ENCODE assay signal across 32 cellular contexts in the genomic region with DNA sequence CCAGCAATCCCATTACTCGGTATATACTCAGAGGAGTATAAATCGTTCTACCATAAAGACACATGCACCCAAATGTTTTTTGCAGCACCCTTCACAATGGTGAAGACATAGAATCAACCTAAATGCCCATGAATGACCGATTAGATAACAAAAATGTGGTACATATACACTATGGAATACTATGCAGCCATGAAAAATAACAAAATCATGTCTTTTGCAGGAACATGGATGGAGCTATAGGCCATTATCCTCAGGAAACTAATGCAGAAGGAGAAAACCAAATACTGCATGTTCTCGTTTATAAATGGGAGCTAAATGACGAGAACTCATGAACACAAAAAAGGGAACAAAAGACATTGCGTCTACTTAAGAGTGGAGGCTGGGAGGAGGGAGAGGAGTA.
"Had no signal": no experiment of that assay in that cellular context is flagged by ENCODE, and none has a peak within 500 bp of the region (broad histone marks: within the 10 kb centered on the region; RNA-seq: fewer than 3 reads in every experiment).

No MANE protein-coding gene starts in this region.

- H3K36me3 ChIP-seq: adrenal gland, brain microvascular endothelial cell, breast epithelium had no signal

- H3K4me1 ChIP-seq: adrenal gland, body of pancreas, breast epithelium had no signal

- H3K27me3 ChIP-seq: adrenal gland, body of pancreas, brain microvascular endothelial cell, breast epithelium had no signal

- H3K9me3 ChIP-seq: adrenal gland, body of pancreas had no signal

- H3K4me3 ChIP-seq: adrenal gland, body of pancreas, breast epithelium had no signal

- FAIRE-seq: astrocyte, TTC549 had no signal

- DNase-seq: activated CD4-positive, alpha-beta memory T cell treated with anti-CD3 and anti-CD28 coated beads, Interleukin-2, amount 10 ng/mL, durations not matched to agents 7 days and 5 days; activated CD4-positive, alpha-beta T cell treated with anti-CD3 and anti-CD28 coated beads for 1 hour; activated CD4-positive, alpha-beta T cell treated with anti-CD3 and anti-CD28 coated beads for 36 hours; activated CD4-positive, alpha-beta T cell treated with anti-CD3 and anti-CD28 coated beads for 48 hours; activated CD4-positive, alpha-beta T cell treated with anti-CD3 and anti-CD28 coated beads, Interleukin-2, amount 10 ng/mL, durations not matched to agents 7 days and 5 days; activated CD4-positive, alpha-beta T cell treated with anti-CD3 and anti-CD28 coated beads, Interleukin-2, amount 50 U/mL, for 48 hours; activated CD4-positive, CD25-positive, alpha-beta regulatory T cell; activated CD8-positive, alpha-beta memory T cell treated with anti-CD3 and anti-CD28 coated beads for 24 hours; activated CD8-positive, alpha-beta memory T cell treated with anti-CD3 and anti-CD28 coated beads, Interleukin-2, amount 10 ng/mL, durations not matched to agents 7 days and 5 days; activated CD8-positive, alpha-beta memory T cell treated with anti-CD3 and anti-CD28 coated beads, Interleukin-2, amount 50 U/mL, for 48 hours; activated CD8-positive, alpha-beta T cell treated with anti-CD3 and anti-CD28 coated beads, Interleukin-2, amount 10 ng/mL, durations not matched to agents 7 days and 5 days; activated effector memory CD4-positive, alpha-beta T cell treated with Interleukin-2 at 50 U/mL for 16 hours; activated gamma-delta T cell; activated naive CD4-positive, alpha-beta T cell treated with anti-CD3 and anti-CD28 coated beads, Interleukin-2, amount 50 U/mL, for 16 hours; activated naive CD4-positive, alpha-beta T cell treated with Interleukin-2 at 50 U/mL for 16 hours; activated naive CD8-positive, alpha-beta T cell treated with anti-CD3 and anti-CD28 coated beads for 36 hours; activated T-cell treated with anti-CD3 and anti-CD28 coated beads, Interleukin-2, amount 50 U/mL, for 24 hours; activated T-cell treated with anti-CD3 and anti-CD28 coated beads, Interleukin-2, amount 50 U/mL, for 48 hours; adrenal gland; amniotic stem cell; aorta; body of pancreas; brain microvascular endothelial cell; central memory CD4-positive, alpha-beta T cell; T-helper 2 cell; T-helper 9 cell had no signal

- ATAC-seq: activated CD4-positive, alpha-beta T cell treated with anti-CD3 and anti-CD28 coated beads for 36 hours; activated CD4-positive, CD25-positive, alpha-beta regulatory T cell treated with anti-CD3 and anti-CD28 coated beads, Interleukin-2, amount 50 U/mL, for 24 hours; activated CD8-positive, alpha-beta memory T cell treated with anti-CD3 and anti-CD28 coated beads, Interleukin-2, amount 10 ng/mL, durations not matched to agents 7 days and 5 days; activated CD8-positive, alpha-beta T cell treated with anti-CD3 and anti-CD28 coated beads, Interleukin-2, amount 10 ng/mL, durations not matched to agents 7 days and 5 days; activated naive CD4-positive, alpha-beta T cell treated with anti-CD3 and anti-CD28 coated beads, Interleukin-2, amount 50 U/mL, for 72 hours; body of pancreas had no signal

- H3K27ac ChIP-seq: adrenal gland, body of pancreas, brain microvascular endothelial cell, breast epithelium, VCaP had no signal
